1 cellular context compared by ENCODE assay signal in genomic region chr1:85707990-85708825, GRCh38.
TF ChIP-seq lines count a peak whose summit lies in the region.

ZNHIT6 (minus strand) TSS chr1:85708433; CDS start chr1:85708284, 149 bp downstream.

TF ChIP-seq in HEK293, 187 proteins besides CTCF, POLR2A, EP300 and RAD21 (continued from another document and continues in another):
- peak; percentile 62; the same call in 1 of the 2 replicates for TF ChIP-seq ZNF580 (tag by site-specific recombination; IDR thresholded peaks at IDR 0.05)
- peak; percentile 78 for TF ChIP-seq ZFHX2 (tag by site-specific recombination; conservative IDR thresholded peaks at IDR 0.05)
- no peak for TF ChIP-seq FEZF1 (tag by site-specific recombination; IDR thresholded peaks at IDR 0.05)
- no peak for TF ChIP-seq ZNF169 (tag by site-specific recombination; IDR thresholded peaks at IDR 0.05)
- TF ChIP-seq HOXC10 (CRISPR knock-in tag; IDR thresholded peaks at IDR 0.05): no peak
- no peak for TF ChIP-seq GLI4 (tag by site-specific recombination; IDR thresholded peaks at IDR 0.05)
- TF ChIP-seq ZNF155 (tag by site-specific recombination; IDR thresholded peaks at IDR 0.05): no peak
- peak; percentile 71 for TF ChIP-seq ZBTB8A (tag by site-specific recombination; IDR thresholded peaks at IDR 0.05)
- no peak for TF ChIP-seq YY2 (tag by site-specific recombination; IDR thresholded peaks at IDR 0.05)
- no peak for TF ChIP-seq ZNF571 (tag by site-specific recombination; IDR thresholded peaks at IDR 0.05)
- TF ChIP-seq OSR2 (tag by site-specific recombination; IDR thresholded peaks at IDR 0.05): no peak
- peak; percentile 66; the same call in 1 of the 2 replicates for TF ChIP-seq KLF8 (tag by site-specific recombination; IDR thresholded peaks at IDR 0.05)
- TF ChIP-seq ZNF610 (tag by site-specific recombination; IDR thresholded peaks at IDR 0.05; ENCODE audit: borderline replicate concordance): 0 out of 2 replicates have a peak, but pooled peaks have one; percentile 34
- TF ChIP-seq ZNF10 (tag by site-specific recombination; IDR thresholded peaks at IDR 0.05): peak; percentile 74; the same call in 1 of the 2 replicates
- TF ChIP-seq ZNF148 (tag by site-specific recombination; IDR thresholded peaks at IDR 0.05; ENCODE audit: borderline replicate concordance): no peak
- TF ChIP-seq ZEB2 (tag by site-specific recombination; IDR thresholded peaks at IDR 0.05): peak; percentile 50; the same call in 1 of the 2 replicates
- no peak for TF ChIP-seq GFI1B (tag by site-specific recombination; IDR thresholded peaks at IDR 0.05)
- TF ChIP-seq KLF16 (tag by site-specific recombination; IDR thresholded peaks at IDR 0.05): peak; percentile 77
- no peak for TF ChIP-seq ZNF292 (tag by site-specific recombination; IDR thresholded peaks at IDR 0.05; ENCODE audit: borderline replicate concordance, low read depth)
- TF ChIP-seq ZNF585B (tag by site-specific recombination; IDR thresholded peaks at IDR 0.05): no peak
- TF ChIP-seq ZNF488 (tag by site-specific recombination; IDR thresholded peaks at IDR 0.05): no peak
- peak; percentile 88 for TF ChIP-seq SCRT2 (tag by site-specific recombination; IDR thresholded peaks at IDR 0.05)
- TF ChIP-seq ZNF416 (tag by site-specific recombination; IDR thresholded peaks at IDR 0.05): no peak
- TF ChIP-seq ZNF362 (tag by site-specific recombination; IDR thresholded peaks at IDR 0.05): no peak
- peak; percentile 56; the same call in 1 of the 2 replicates for TF ChIP-seq TRIM28 (IDR thresholded peaks at IDR 0.05; ENCODE audit: borderline replicate concordance, low read length)
- peak; percentile 73 for TF ChIP-seq EGR2 (tag by site-specific recombination; IDR thresholded peaks at IDR 0.05; ENCODE audit: low read depth)
- peak; percentile 64; the same call in 1 of the 2 replicates for TF ChIP-seq ZSCAN30 (tag by site-specific recombination; IDR thresholded peaks at IDR 0.05)
- peak; percentile 62 for TF ChIP-seq SP2 (tag by site-specific recombination; IDR thresholded peaks at IDR 0.05)
- no peak for TF ChIP-seq ZNF121 (tag by site-specific recombination; IDR thresholded peaks at IDR 0.05)
- peak; percentile 8; the same call in 1 of the 2 replicates for TF ChIP-seq ZNF146 (tag by site-specific recombination; IDR thresholded peaks at IDR 0.05)
- peak; percentile 44; the same call in 1 of the 2 replicates for TF ChIP-seq ZNF398 (tag by site-specific recombination; IDR thresholded peaks at IDR 0.05)
- no peak for TF ChIP-seq ZNF19 (tag by site-specific recombination; IDR thresholded peaks at IDR 0.05; ENCODE audit: low read depth)
- TF ChIP-seq SP7 (tag by site-specific recombination; IDR thresholded peaks at IDR 0.05): peak; percentile 77; the same call in 1 of the 2 replicates
- TF ChIP-seq TSHZ1 (tag by site-specific recombination; IDR thresholded peaks at IDR 0.05; ENCODE audit: borderline replicate concordance): no peak
- no peak for TF ChIP-seq ZNF513 (tag by site-specific recombination; IDR thresholded peaks at IDR 0.05)
- peak; percentile 55; the same call in 1 of the 2 replicates for TF ChIP-seq ZNF76 (tag by site-specific recombination; IDR thresholded peaks at IDR 0.05; ENCODE audit: borderline replicate concordance, low read depth)
- TF ChIP-seq ZNF394 (tag by site-specific recombination; IDR thresholded peaks at IDR 0.05; ENCODE audit: borderline replicate concordance): peak; percentile 14; the same call in 1 of the 2 replicates
- peak; percentile 86; the same call in 1 of the 2 replicates for TF ChIP-seq ZNF2 (tag by site-specific recombination; IDR thresholded peaks at IDR 0.05)
- TF ChIP-seq ZFP69B (tag by site-specific recombination; IDR thresholded peaks at IDR 0.05): no peak
- peak; percentile 40; the same call in 1 of the 2 replicates for TF ChIP-seq HIC1 (tag by site-specific recombination; IDR thresholded peaks at IDR 0.05)
- peak; percentile 86 for TF ChIP-seq ZNF660 (tag by site-specific recombination; IDR thresholded peaks at IDR 0.05)
- no peak for TF ChIP-seq ZNF174 (tag by site-specific recombination; IDR thresholded peaks at IDR 0.05)
- no peak; the same call in 1 of the 2 replicates for TF ChIP-seq PATZ1 (tag by site-specific recombination; IDR thresholded peaks at IDR 0.05)
- no peak for TF ChIP-seq ZNF16 (tag by site-specific recombination; IDR thresholded peaks at IDR 0.05; ENCODE audit: low read depth)
- 0 out of 2 replicates have a peak, but pooled peaks have one; percentile 8 for TF ChIP-seq INSM2 (tag by site-specific recombination; IDR thresholded peaks at IDR 0.05)
- no peak for TF ChIP-seq ZNF561 (tag by site-specific recombination; IDR thresholded peaks at IDR 0.05; ENCODE audit: borderline replicate concordance)
- no peak for TF ChIP-seq RBAK (tag by site-specific recombination; IDR thresholded peaks at IDR 0.05)
